ENCODE assay signal across 35 cellular contexts in genomic region chr11:76105637-76106036, GRCh38.
"Had no signal": no experiment of that assay in that cellular context is flagged by ENCODE, and none has a peak within 500 bp of the region (broad histone marks: within the 10 kb centered on the region; RNA-seq: fewer than 3 reads in every experiment).

No MANE protein-coding gene starts in this region.

- H3K36me3 ChIP-seq: MG63 had no signal

- H3K9me3 ChIP-seq: MG63 had no signal

- H3K27me3 ChIP-seq: MG63 had no signal

- DNase-seq: Karpas-422, Kasumi-1, MG63, MM.1S, MV-4-11, NCI-H1048, NCI-H1092, NCI-H1092 treated with DMSO at 0.1 percent for 48 hours, NCI-H1105, NCI-H1105 treated with DMSO at 0.1 percent for 48 hours, NCI-H1417, NCI-H1417 treated with DMSO at 0.1 percent for 48 hours, NCI-H1436, NCI-H1436 treated with DMSO at 0.1 percent for 48 hours, NCI-H146, NCI-H1694, NCI-H1694 treated with DMSO at 0.1 percent for 48 hours, NCI-H187, NCI-H1930, NCI-H2029, NCI-H2029 treated with DMSO at 0.1 percent for 48 hours, NCI-H2081, NCI-H2081 treated with DMSO at 0.1 percent for 48 hours, NCI-H2107, NCI-H2171, NCI-H2171 treated with DMSO at 0.1 percent for 48 hours, NCI-H2227 treated with DMSO at 0.1 percent for 48 hours, NCI-H226, NCI-H345, NCI-H446, NCI-H446 treated with DMSO at 0.1 percent for 48 hours, NCI-H510A, NCI-H510A treated with DMSO at 0.1 percent for 48 hours, NCI-H524, NCI-H524 treated with DMSO at 0.1 percent for 48 hours had no signal

- H3K4me3 ChIP-seq: MG63 had no signal
